ENCODE assay signal across 24 cellular contexts in genomic region chr14:26173581-26173980, GRCh38.
"Had no signal": no experiment of that assay in that cellular context is flagged by ENCODE, and none has a peak within 500 bp of the region (broad histone marks: within the 10 kb centered on the region; RNA-seq: fewer than 3 reads in every experiment).

No MANE protein-coding gene starts in this region.

- H3K9me3 ChIP-seq: colonic mucosa, lower lobe of right lung, neutrophil, sigmoid colon, spleen, testis, upper lobe of left lung had no signal

- H2AFZ ChIP-seq: hepatocyte, parathyroid adenoma had no signal

- H3K36me3 Mint-ChIP-seq: brain; natural killer cell treated with Interleukin-12 subunit alpha and Interleukin-12 subunit beta and Interleukin-15 and Interleukin-18, amount 100 ng/mL, for 72 hours; stimulated activated memory B cell treated with anti-CD40 and anti-IgM and Interleukin-4, amounts not matched to agents 10 μg/mL and 1 μg/mL and 100 μg/mL, for 72 hours had no signal

- H3K9me3 Mint-ChIP-seq: activated CD4-positive, alpha-beta T cell treated with anti-CD3 and anti-CD28 coated beads, Interleukin-2, amount 10 ng/mL, durations not matched to agents 24 days and 14 days; brain; stimulated activated memory B cell treated with anti-CD40 and anti-IgM and Interleukin-4, amounts not matched to agents 10 μg/mL and 1 μg/mL and 100 μg/mL, for 72 hours had no signal

- H3K27me3 ChIP-seq: colonic mucosa, hepatocyte, neutrophil, sigmoid colon, spleen, testis, upper lobe of left lung had no signal

- ATAC-seq: activated CD8-positive, alpha-beta T cell treated with anti-CD3 and anti-CD28 coated beads for 36 hours; esophagus mucosa; lower lobe of right lung; natural killer cell treated with Interleukin-12 subunit alpha and Interleukin-12 subunit beta and Interleukin-15 and Interleukin-18, amount 100 ng/mL, for 72 hours; stimulated activated memory B cell treated with anti-CD40 and anti-IgM and Interleukin-4, amounts not matched to agents 10 μg/mL and 1 μg/mL and 100 μg/mL, for 72 hours had no signal

- H3K4me2 ChIP-seq: hepatocyte had no signal

- H3K9ac ChIP-seq: parathyroid adenoma had no signal

- DNase-seq: activated B cell treated with CpG ODN at 0.5 μM for 24 hours; activated CD4-positive, alpha-beta T cell treated with anti-CD3 and anti-CD28 coated beads, Interleukin-2, amount 10 ng/mL, durations not matched to agents 24 days and 14 days; activated CD8-positive, alpha-beta T cell treated with anti-CD3 and anti-CD28 coated beads for 36 hours; activated naive CD4-positive, alpha-beta T cell treated with anti-CD3 and anti-CD28 coated beads for 36 hours; activated T-cell treated with anti-CD3 and anti-CD28 coated beads, Interleukin-2, amount 50 U/mL, for 24 hours; anterior cingulate cortex; central memory CD4-positive, alpha-beta T cell; colonic mucosa; lower lobe of right lung; sigmoid colon; spleen; stimulated activated CD4-positive, alpha-beta T cell treated with anti-CD3 and anti-CD28 coated beads, Interleukin-4, amount 100 ng/mL, for 4 hours; testis; upper lobe of left lung had no signal

- H3K27ac Mint-ChIP-seq: activated B cell treated with CpG ODN at 0.5 μM for 24 hours; activated CD4-positive, alpha-beta T cell treated with anti-CD3 and anti-CD28 coated beads, Interleukin-2, amount 10 ng/mL, durations not matched to agents 24 days and 14 days; activated CD8-positive, alpha-beta T cell treated with anti-CD3 and anti-CD28 coated beads for 36 hours; activated naive CD4-positive, alpha-beta T cell treated with anti-CD3 and anti-CD28 coated beads for 36 hours; activated T-cell treated with anti-CD3 and anti-CD28 coated beads, Interleukin-2, amount 50 U/mL, for 24 hours; activated T-helper 2 cell treated with anti-CD3 and anti-CD28 coated beads, Interferon-gamma antibody, Interleukin-2, Interleukin-4, amounts not matched to agents 10 μg/mL and 5 μg/mL and 100 μg/mL, durations not matched to agents 14 hours and 24 hours and 36 hours; brain; natural killer cell treated with Interleukin-12 subunit alpha and Interleukin-12 subunit beta and Interleukin-15 and Interleukin-18, amount 100 ng/mL, for 72 hours; stimulated activated memory B cell treated with anti-CD40 and anti-IgM and Interleukin-4, amounts not matched to agents 10 μg/mL and 1 μg/mL and 100 μg/mL, for 72 hours; T-helper 2 cell treated with Interferon-gamma antibody and Interleukin-4, amounts not matched to agents 5 μg/mL and 100 μg/mL, for 36 hours had no signal

- H3K4me1 Mint-ChIP-seq: activated B cell treated with CpG ODN at 0.5 μM for 24 hours; activated CD4-positive, alpha-beta T cell treated with anti-CD3 and anti-CD28 coated beads, Interleukin-2, amount 10 ng/mL, durations not matched to agents 24 days and 14 days; stimulated activated memory B cell treated with anti-CD40 and anti-IgM and Interleukin-4, amounts not matched to agents 10 μg/mL and 1 μg/mL and 100 μg/mL, for 72 hours had no signal

- H3K4me1 ChIP-seq: colonic mucosa, lower lobe of right lung, parathyroid adenoma, sigmoid colon, spleen, testis, upper lobe of left lung had no signal

- H3K27ac ChIP-seq: colonic mucosa, hepatocyte, lower lobe of right lung, neutrophil, parathyroid adenoma, sigmoid colon, spleen, testis, upper lobe of left lung had no signal

- FAIRE-seq: islet of Langerhans had no signal

- H3K4me3 Mint-ChIP-seq: activated B cell treated with CpG ODN at 0.5 μM for 24 hours; activated CD4-positive, alpha-beta T cell treated with anti-CD3 and anti-CD28 coated beads, Interleukin-2, amount 10 ng/mL, durations not matched to agents 24 days and 14 days; activated CD8-positive, alpha-beta T cell treated with anti-CD3 and anti-CD28 coated beads for 36 hours; activated naive CD4-positive, alpha-beta T cell treated with anti-CD3 and anti-CD28 coated beads for 36 hours; activated T-cell treated with anti-CD3 and anti-CD28 coated beads, Interleukin-2, amount 50 U/mL, for 24 hours; brain; natural killer cell treated with Interleukin-12 subunit alpha and Interleukin-12 subunit beta and Interleukin-15 and Interleukin-18, amount 100 ng/mL, for 72 hours; stimulated activated memory B cell treated with anti-CD40 and anti-IgM and Interleukin-4, amounts not matched to agents 10 μg/mL and 1 μg/mL and 100 μg/mL, for 72 hours; T-helper 2 cell treated with Interferon-gamma antibody and Interleukin-4, amounts not matched to agents 5 μg/mL and 100 μg/mL, for 36 hours had no signal

- H3K27me3 Mint-ChIP-seq: activated B cell treated with CpG ODN at 0.5 μM for 24 hours; activated CD4-positive, alpha-beta T cell treated with anti-CD3 and anti-CD28 coated beads, Interleukin-2, amount 10 ng/mL, durations not matched to agents 24 days and 14 days; activated CD8-positive, alpha-beta T cell treated with anti-CD3 and anti-CD28 coated beads for 36 hours; activated T-cell treated with anti-CD3 and anti-CD28 coated beads, Interleukin-2, amount 50 U/mL, for 24 hours; natural killer cell treated with Interleukin-12 subunit alpha and Interleukin-12 subunit beta and Interleukin-15 and Interleukin-18, amount 100 ng/mL, for 72 hours; stimulated activated memory B cell treated with anti-CD40 and anti-IgM and Interleukin-4, amounts not matched to agents 10 μg/mL and 1 μg/mL and 100 μg/mL, for 72 hours had no signal

- H3K36me3 ChIP-seq: colonic mucosa, lower lobe of right lung, neutrophil, sigmoid colon, spleen, upper lobe of left lung had no signal

- H3K4me3 ChIP-seq: colonic mucosa, hepatocyte, lower lobe of right lung, sigmoid colon, spleen, testis, upper lobe of left lung had no signal

- H3K79me2 ChIP-seq: hepatocyte, parathyroid adenoma had no signal
